9 cellular contexts compared by ENCODE assay signal in genomic region chr12:30796891-30797371, GRCh38. TPM values are rescaled to one million over a fixed set of nuclear protein-coding genes. Genes with fewer than 3 reads are reported as not detected.
DNase-seq lines count a peak whose midpoint lies in the region; ATAC-seq, FAIRE-seq and TF ChIP-seq lines count a peak whose summit lies in the region.
"Had no signal": no experiment of that assay in that cellular context is flagged by ENCODE, and none has a peak within 500 bp of the region (broad histone marks: within the 10 kb centered on the region; RNA-seq: fewer than 3 reads in every experiment).

No MANE protein-coding gene starts in this region.

- FAIRE-seq in GM12891 (lab: Jason Lieb, UNC) = no peak

- H3K27me3 ChIP-seq in duodenal mucosa (ENCODE audit: control insufficient read depth in 1 of 2, insufficient read depth in 2 of 2, low read length in 2 of 2) = peaks cover 13 to 21% of the 10 kb centered on the region in 2 donors
- H3K27me3 ChIP-seq in naive thymus-derived CD4-positive, alpha-beta T cell (ENCODE audit: control insufficient read depth in 2 of 2, insufficient read depth in 2 of 2, low read length in 2 of 2) = peaks cover 0 to 3% of the 10 kb centered on the region in 2 donors

- H3K36me3 Mint-ChIP-seq in naive thymus-derived CD4-positive, alpha-beta T cell = no peaks in the 10 kb centered on the region

- peak overlapping the region in 1 of 9 donors; percentile 27 for H3K27ac Mint-ChIP-seq in naive thymus-derived CD4-positive, alpha-beta T cell

- POLR2A ChIA-PET in naive thymus-derived CD4-positive, alpha-beta T cell (lab: Charles Lee) = no interaction called here

- intact Hi-C loops in naive thymus-derived CD4-positive, alpha-beta T cell (cut with micrococcal nuclease) = loop anchor here in 1 of 2 donors (2.0 kb wide), 1 partner anchor 42 kb away; the partner anchor contains the start of gene CAPRIN2
- intact Hi-C loops in posterior vena cava (cut with DNase I) = no loop called here
- intact Hi-C loops in left colon (cut with DNase I, micrococcal nuclease) = no loop called here

- H3K9me3 ChIP-seq in duodenal mucosa (ENCODE audit: control insufficient read depth in 1 of 2, low read length in 2 of 2) = no peaks in the 10 kb centered on the region
- no peaks in the 10 kb centered on the region for H3K9me3 ChIP-seq in naive thymus-derived CD4-positive, alpha-beta T cell (ENCODE audit: control insufficient read depth in 2 of 3, low read length in 3 of 3)
- H3K9me3 ChIP-seq: neutrophil had no signal

- DNase-seq in Daoy (ENCODE audit: low read depth) (peak; percentile 68), NCI-H69 (lab: John Stamatoyannopoulos, UW) (peak; percentile 93), posterior vena cava (ENCODE audit: low spot score) (no peak), GM12891 (ENCODE audit: insufficient read length, low spot score) (no peak), left colon (no peak)
- DNase-seq in naive thymus-derived CD4-positive, alpha-beta T cell = no peak

- H3K4me1 ChIP-seq in duodenal mucosa (ENCODE audit: control insufficient read depth in 1 of 2, insufficient read depth in 2 of 2, low read length in 2 of 2) = peaks cover 10 to 11% of the 10 kb centered on the region in 2 donors
- no peaks in the 10 kb centered on the region for H3K4me1 ChIP-seq in naive thymus-derived CD4-positive, alpha-beta T cell (ENCODE audit: control insufficient read depth in 2 of 2, insufficient read depth in 2 of 2, low read length in 2 of 2)

- H3K9ac ChIP-seq in duodenal mucosa (ENCODE audit: low read depth in 1 of 2, low read length in 2 of 2) = peak overlapping the region in 1 of 2 donors; percentile 4

- peak overlapping the region; percentile 10 to 70 for H3K4me3 ChIP-seq in duodenal mucosa (ENCODE audit: low read depth in 1 of 2, low read length in 2 of 2)
- H3K4me3 ChIP-seq in naive thymus-derived CD4-positive, alpha-beta T cell (ENCODE audit: low read length) = no peak overlapping the region

- H3K9me3 Mint-ChIP-seq in naive thymus-derived CD4-positive, alpha-beta T cell = peaks cover 0 to 2% (median 0%) of the 10 kb centered on the region in 11 donors

- H3K27me3 Mint-ChIP-seq in naive thymus-derived CD4-positive, alpha-beta T cell = peaks cover 36 to 63% (median 48%) of the 10 kb centered on the region in 5 donors

- peak overlapping the region; percentile 62 to 84 (median 70) for H3K4me3 Mint-ChIP-seq in naive thymus-derived CD4-positive, alpha-beta T cell

- no peak for ATAC-seq in naive thymus-derived CD4-positive, alpha-beta T cell
- ATAC-seq in left colon = no peak
- ATAC-seq in GM21717 (IDR thresholded peaks at IDR 0.05; ENCODE audit: unreplicated experiment) = no peak

- peaks cover 10 to 20% (median 15%) of the 10 kb centered on the region in 7 donors for H3K4me1 Mint-ChIP-seq in naive thymus-derived CD4-positive, alpha-beta T cell

- H3K36me3 ChIP-seq in duodenal mucosa (ENCODE audit: control insufficient read depth in 1 of 2, insufficient read depth in 2 of 2, low read length in 2 of 2) = no peaks in the 10 kb centered on the region
- H3K36me3 ChIP-seq in naive thymus-derived CD4-positive, alpha-beta T cell (ENCODE audit: control insufficient read depth in 2 of 3, insufficient read depth in 3 of 3, low read length in 3 of 3) = no peaks in the 10 kb centered on the region
- H3K36me3 ChIP-seq: neutrophil had no signal

- no peak overlapping the region for H3K27ac ChIP-seq in duodenal mucosa (ENCODE audit: low read depth, low read length)
- H3K27ac ChIP-seq in naive thymus-derived CD4-positive, alpha-beta T cell (ENCODE audit: low read depth, low read length) = no peak overlapping the region
- H3K27ac ChIP-seq: neutrophil had no signal

- no peak for TF ChIP-seq POLR2A in GM12891 (IDR thresholded peaks at IDR 0.05; ENCODE audit: low read depth, low read length)

- CTCF ChIA-PET in naive thymus-derived CD4-positive, alpha-beta T cell (lab: Charles Lee) = interaction anchor here (0.9 kb wide), 1 partner anchor 43 kb away, joined by 3 read pairs; no protein-coding TSS in a partner anchor

TF ChIP-seq in GM12891, 5 proteins besides CTCF, POLR2A, EP300 and RAD21:
- TF ChIP-seq SPI1 (IDR thresholded peaks at IDR 0.05; ENCODE audit: low read depth, low read length) (no peak), POLR2AphosphoS5 (IDR thresholded peaks at IDR 0.05; ENCODE audit: low read depth, low read length) (no peak), PAX5 (IDR thresholded peaks at IDR 0.05; ENCODE audit: insufficient read depth, low read length, severe bottlenecking) (no peak), TAF1 (IDR thresholded peaks at IDR 0.05; ENCODE audit: low read depth, low read length) (no peak), POU2F2 (IDR thresholded peaks at IDR 0.05; ENCODE audit: low read depth, low read length) (no peak)
TF ChIP-seq in GM12891: peak in this region for 0.

RNA-seq across cellular contexts. Expression of gene CAPRIN2, which starts 42.2 kb away (rescaled TPM):
- total RNA-seq in Daoy (2014; rRNA removed; shearing (Covaris generic)) = 11.7 and 14.8 TPM in 2 replicates
- 10 to 100 TPM; 13.7 to 50.1 (median 28.9) TPM for total RNA-seq in naive thymus-derived CD4-positive, alpha-beta T cell
- polyA plus RNA-seq in naive thymus-derived CD4-positive, alpha-beta T cell = 1 to 10 TPM; 6.5 to 7.1 TPM
- total RNA-seq in posterior vena cava (10 to 100 TPM; 21.2 to 24.0 TPM), left colon (10 to 100 TPM; 10.3 to 13.9 TPM)
- 4.1 TPM for polyA plus RNA-seq in GM12891 (2012; ENCODE audit: low read depth, missing spikeins)

Comparison
In these comparisons a context has a peak if more than half of its experiments do, and no peak if none do; other contexts are left out.
1. DNase-seq: peak in Daoy (single experiment) and NCI-H69 (single experiment); none in naive thymus-derived CD4-positive, alpha-beta T cell (0 of 9), posterior vena cava (single experiment), GM12891 (single experiment) and left colon (0 of 2).